8 cellular contexts compared by ENCODE assay signal in genomic region chr14:30283822-30284446, GRCh38.
DNase-seq lines count a peak whose midpoint lies in the region; ATAC-seq and TF ChIP-seq lines count a peak whose summit lies in the region.

No MANE protein-coding gene starts in this region.

- H3K4me2 ChIP-seq in HCT116 (ENCODE audit: low read length): no peak overlapping the region

- intact Hi-C loops in HCT116 (cut with micrococcal nuclease): no loop called here

- H3K9me2 ChIP-seq in HCT116 (ENCODE audit: insufficient read depth): no peaks in the 10 kb centered on the region

- BruUV-seq in HCT116 (replicated peaks; lab: Mats Ljungman, UMichigan): no TSS peak

- H3K27ac ChIP-seq in HCT116 (ENCODE audit: low read depth, low read length) (no peak overlapping the region), SJCRH30 (no peak overlapping the region), foreskin keratinocyte (no peak overlapping the region), upper lobe of left lung (no peak overlapping the region)

- 44 to 55% methylated on average over 2 of the region's 2 CpGs for WGBS in upper lobe of left lung, 2 donors

- CTCF ChIA-PET in HCT116 (lab: Charles Lee): interaction anchor here (0.7 to 4.7 kb wide), 6 partner anchors 10 to 69 kb away, joined by 3 to 70 read pairs (median 4); no protein-coding TSS in a partner anchor

- TF ChIP-seq RAD21 in HCT116 (IDR thresholded peaks at IDR 0.05; ENCODE audit: low read depth): peak; percentile 27; the same call in 1 of the 2 replicates

- ATAC-seq in HCT116 (peak; percentile 68), foreskin keratinocyte (peak; percentile 65), upper lobe of left lung (ENCODE audit: low FRiP score in 2 of 2) (no peak), HG02678 (IDR thresholded peaks at IDR 0.05; ENCODE audit: unreplicated experiment) (no peak)

- H3K4me3 ChIP-seq in HCT116 (replicated peaks in 1 of 2; ENCODE audit: low read depth in 1 of 2, low read length in 2 of 2): no peak overlapping the region
- no peak overlapping the region for H3K4me3 ChIP-seq in SJCRH30
- no peak overlapping the region for H3K4me3 ChIP-seq in upper lobe of left lung

- peak; percentile 4 for DNase-seq in NCI-H510A treated with DMSO at 0.1 percent for 48 hours (lab: John Stamatoyannopoulos, UW)
- DNase-seq in NCI-H510A (lab: John Stamatoyannopoulos, UW): no peak
- DNase-seq in HCT116 (ENCODE audit: low read depth, low spot score): peak; percentile 19
- DNase-seq in SJCRH30: peak; percentile 16 to 60
- peak in 1 of 2 donors; percentile 47 for DNase-seq in foreskin keratinocyte
- DNase-seq in upper lobe of left lung: peak in 1 of 2 donors; percentile 21
- no peak for DNase-seq in NCI-H345 treated with DMSO at 0.1 percent for 48 hours (lab: John Stamatoyannopoulos, UW; ENCODE audit: unreplicated experiment)

- RAD21 ChIA-PET in HCT116 (lab: Charles Lee; ENCODE audit: low non-redundant PET in 1 of 2, low total read pairs in 2 of 2, uncharacterized antibody in 2 of 2, unreplicated experiment in 2 of 2): no interaction called here

- H3K79me2 ChIP-seq in HCT116 (ENCODE audit: insufficient read depth, low read length): no peaks in the 10 kb centered on the region

- H4K20me1 ChIP-seq in HCT116 (ENCODE audit: insufficient read depth): no peaks in the 10 kb centered on the region

- POLR2A ChIA-PET in HCT116 (lab: Charles Lee): no interaction called here

- no peaks in the 10 kb centered on the region for H3K4me1 ChIP-seq in HCT116 (ENCODE audit: control insufficient read depth in 1 of 2, insufficient read depth in 2 of 2, low read length in 2 of 2)
- H3K4me1 ChIP-seq in SJCRH30: no peaks in the 10 kb centered on the region
- H3K4me1 ChIP-seq in foreskin keratinocyte: no peaks in the 10 kb centered on the region
- no peaks in the 10 kb centered on the region for H3K4me1 ChIP-seq in upper lobe of left lung

- H3K27me3 ChIP-seq in HCT116 (ENCODE audit: insufficient read depth, low read length): no peaks in the 10 kb centered on the region
- no peaks in the 10 kb centered on the region for H3K27me3 ChIP-seq in SJCRH30
- H3K27me3 ChIP-seq in foreskin keratinocyte: no peaks in the 10 kb centered on the region
- no peaks in the 10 kb centered on the region for H3K27me3 ChIP-seq in upper lobe of left lung

- no peak for TF ChIP-seq POLR2A in HCT116 (IDR thresholded peaks at IDR 0.05; ENCODE audit: borderline replicate concordance, extremely low read depth, insufficient read depth, insufficient read length)
- TF ChIP-seq POLR2A in upper lobe of left lung (IDR thresholded peaks at IDR 0.05): no peak

- H3K9me3 ChIP-seq in HCT116 (ENCODE audit: control insufficient read depth in 1 of 2, insufficient read depth in 1 of 2, low read depth in 1 of 2, low read length in 2 of 2) (no peaks in the 10 kb centered on the region), SJCRH30 (replicated peaks) (no peaks in the 10 kb centered on the region; the same call in 1 of the 2 replicates), upper lobe of left lung (no peaks in the 10 kb centered on the region)

- H3K9ac ChIP-seq in HCT116 (ENCODE audit: low read length): no peak overlapping the region

- TF ChIP-seq EP300 in upper lobe of left lung (IDR thresholded peaks at IDR 0.05): no peak

- H3K36me3 ChIP-seq in HCT116 (ENCODE audit: control insufficient read depth in 1 of 2, insufficient read depth in 2 of 2, low read length in 2 of 2): no peaks in the 10 kb centered on the region
- no peaks in the 10 kb centered on the region for H3K36me3 ChIP-seq in SJCRH30
- H3K36me3 ChIP-seq in upper lobe of left lung: no peaks in the 10 kb centered on the region

- TF ChIP-seq CTCF in HCT116 (IDR thresholded peaks at IDR 0.05 in 2 of 3, conservative IDR thresholded peaks at IDR 0.05 in 1 of 3; ENCODE audit: borderline replicate concordance in 1 of 3, insufficient read depth in 1 of 3, low read depth in 2 of 3, low read length in 2 of 3) (peak; percentile 6 to 84 (median 74); a peak in 4 of 6 replicates), foreskin keratinocyte (conservative IDR thresholded peaks at IDR 0.05) (peak; percentile 72), upper lobe of left lung (IDR thresholded peaks at IDR 0.05) (peak in 5 of 6 experiments; percentile 13 to 38 (median 27))

- no peak overlapping the region for H2AFZ ChIP-seq in HCT116 (ENCODE audit: low read depth, low read length, poor library complexity, severe bottlenecking)

TF ChIP-seq in HCT116, 20 proteins besides CTCF, POLR2A, EP300 and RAD21:
- no peak for TF ChIP-seq CBX3 (IDR thresholded peaks at IDR 0.05; ENCODE audit: low read depth)
- TF ChIP-seq EZH2 (IDR thresholded peaks at IDR 0.05): no peak
- no peak for TF ChIP-seq EGR1 (IDR thresholded peaks at IDR 0.05; ENCODE audit: low read depth)
- no peak for TF ChIP-seq CEBPB (IDR thresholded peaks at IDR 0.05; ENCODE audit: low read depth)
- no peak for TF ChIP-seq SP1 (IDR thresholded peaks at IDR 0.05; ENCODE audit: low read depth)
- no peak for TF ChIP-seq ZNF274 (IDR thresholded peaks at IDR 0.05; ENCODE audit: low read depth, low read length)
- no peak for TF ChIP-seq SIN3A (IDR thresholded peaks at IDR 0.05; ENCODE audit: low read depth)
- TF ChIP-seq POLR2AphosphoS5 (IDR thresholded peaks at IDR 0.05; ENCODE audit: low read depth, low read length): no peak

Comparison
In these comparisons a context has a peak if more than half of its experiments do, and no peak if none do; other contexts are left out.
1. DNase-seq: peak in NCI-H510A treated with DMSO at 0.1 percent for 48 hours (single experiment), HCT116 (single experiment) and SJCRH30 (2 of 2); none in NCI-H510A (single experiment) and NCI-H345 treated with DMSO at 0.1 percent for 48 hours (single experiment).
2. ATAC-seq: peak in HCT116 (single experiment) and foreskin keratinocyte (single experiment); none in upper lobe of left lung (0 of 2) and HG02678 (single experiment).
3. Peak in every context shown above with its lines, with median percentiles within 50 percentile points of each other: CTCF ChIP-seq.